15 cellular contexts compared by ENCODE assay signal in the genomic region with DNA sequence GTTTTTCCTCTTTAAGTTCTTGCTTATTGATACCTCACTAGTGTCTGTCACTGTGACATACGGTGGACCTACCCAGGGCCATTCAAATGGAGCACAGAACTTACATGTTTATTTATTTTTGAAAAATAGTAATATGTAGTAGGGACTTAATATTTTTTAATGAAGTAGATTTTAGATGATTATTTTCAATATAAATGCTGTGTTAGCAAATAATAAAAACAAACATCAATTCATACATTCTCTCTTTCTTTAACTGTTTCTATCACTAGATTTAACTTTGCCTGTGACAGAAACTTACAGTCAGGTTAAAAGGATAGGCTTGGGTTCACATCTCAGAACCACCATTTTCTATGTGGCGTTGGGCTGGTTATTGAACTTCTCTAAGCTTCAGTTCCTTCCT.
DNase-seq lines count a peak whose midpoint lies in the region; ATAC-seq, FAIRE-seq and TF ChIP-seq lines count a peak whose summit lies in the region.
"Had no signal": no experiment of that assay in that cellular context is flagged by ENCODE, and none has a peak within 500 bp of the region (broad histone marks: within the 10 kb centered on the region; RNA-seq: fewer than 3 reads in every experiment).

No MANE protein-coding gene starts in this region.

- DNase-seq in right atrium auricular region (ENCODE audit: low spot score) (no peak), Right ventricle myocardium superior (no peak), endothelial cell of umbilical vein (ENCODE audit: low read depth, low spot score) (no peak), osteoblast (ENCODE audit: insufficient read length, low spot score, missing footprints) (no peak), aorta (no peak), NCI-H187 treated with DMSO at 0.1 percent for 48 hours (lab: John Stamatoyannopoulos, UW) (no peak), foreskin melanocyte (no peak)
- DNase-seq: activated CD8-positive, alpha-beta memory T cell treated with anti-CD3 and anti-CD28 coated beads for 24 hours; amniotic stem cell; mesendoderm; NCI-H510A had no signal

- H4K20me1 ChIP-seq in endothelial cell of umbilical vein (replicated peaks; ENCODE audit: control insufficient read depth, extremely low read depth, insufficient read depth, low read length) (no peaks in the 10 kb centered on the region), osteoblast (ENCODE audit: insufficient read depth, low read length) (no peaks in the 10 kb centered on the region)

- H3K36me3 ChIP-seq in right atrium auricular region (peaks cover 34% of the 10 kb centered on the region), endothelial cell of umbilical vein (ENCODE audit: control insufficient read depth in 2 of 2, extremely low read depth in 1 of 2, insufficient read depth in 2 of 2, low read length in 2 of 2) (peaks cover 0 to 3% of the 10 kb centered on the region in 2 experiments), osteoblast (ENCODE audit: insufficient read depth, low read length) (peaks cover 45% of the 10 kb centered on the region), aorta (ENCODE audit: control insufficient read depth in 1 of 2, insufficient read depth in 2 of 2, low read length in 1 of 2) (peaks cover 2 to 3% of the 10 kb centered on the region in 2 donors)
- H3K36me3 ChIP-seq: pancreas had no signal

- TF ChIP-seq CTCF in right atrium auricular region (IDR thresholded peaks at IDR 0.05) = no peak
- TF ChIP-seq CTCF in endothelial cell of umbilical vein (IDR thresholded peaks at IDR 0.05; ENCODE audit: extremely low read depth in 1 of 2, insufficient read depth in 1 of 2, low read depth in 1 of 2, low read length in 2 of 2) = no peak
- TF ChIP-seq CTCF in osteoblast (IDR thresholded peaks at IDR 0.05; ENCODE audit: extremely low read depth, low read depth, low read length) = no peak

- H3K79me2 ChIP-seq in endothelial cell of umbilical vein (ENCODE audit: control insufficient read depth, insufficient read depth, low read length) (no peaks in the 10 kb centered on the region), osteoblast (ENCODE audit: insufficient read depth, low read length) (no peaks in the 10 kb centered on the region)

- peak overlapping the region; percentile 94 for H3K9ac ChIP-seq in endothelial cell of umbilical vein (replicated peaks; ENCODE audit: extremely low read depth, insufficient read depth, low read length)

- BruUV-seq in endothelial cell of umbilical vein (replicated peaks; lab: Mats Ljungman, UMichigan) = no TSS peak

- no peak for TF ChIP-seq POLR2A in endothelial cell of umbilical vein (IDR thresholded peaks at IDR 0.05; ENCODE audit: low read depth, low read length)

- H3K4me3 ChIP-seq in right atrium auricular region (no peak overlapping the region), endothelial cell of umbilical vein (replicated peaks in 1 of 3; ENCODE audit: insufficient read depth in 1 of 3, low read depth in 1 of 3, low read length in 3 of 3) (peak overlapping the region in 1 of 3 experiments; percentile 20), osteoblast (ENCODE audit: insufficient read depth, low read length) (no peak overlapping the region), aorta (ENCODE audit: low read length in 2 of 2) (no peak overlapping the region)

- WGBS in aorta, 2 donors = 50 to 58% methylated on average over 2 of the region's 2 CpGs

- no peaks in the 10 kb centered on the region for H3K27me3 ChIP-seq in right atrium auricular region
- H3K27me3 ChIP-seq in endothelial cell of umbilical vein (ENCODE audit: control insufficient read depth in 2 of 2, insufficient read depth in 2 of 2, low read length in 2 of 2) = no peaks in the 10 kb centered on the region
- H3K27me3 ChIP-seq in osteoblast (ENCODE audit: insufficient read depth, low read length) = no peaks in the 10 kb centered on the region
- H3K27me3 ChIP-seq in aorta (ENCODE audit: control insufficient read depth in 1 of 2, insufficient read depth in 2 of 2, low read length in 1 of 2) = no peaks in the 10 kb centered on the region
- H3K27me3 ChIP-seq: pancreas had no signal

- dilution Hi-C loops in endothelial cell of umbilical vein (cut with MboI; ENCODE audit: extremely low pct_ligation_motif_present, low sequenced_read_pairs) = no loop called here

- FAIRE-seq in endothelial cell of umbilical vein (lab: Jason Lieb, UNC) = no peak
- FAIRE-seq: G401.6, GM12892, pancreas had no signal

- H2AFZ ChIP-seq in endothelial cell of umbilical vein (ENCODE audit: low read depth, low read length) = no peak overlapping the region
- H2AFZ ChIP-seq in osteoblast (ENCODE audit: low read length) = no peak overlapping the region

- H3K4me2 ChIP-seq in endothelial cell of umbilical vein (ENCODE audit: insufficient read depth, low read length) (peak overlapping the region; percentile 50), osteoblast (ENCODE audit: insufficient read depth, low read length) (peak overlapping the region; percentile 68)

- H3K9me3 ChIP-seq in right atrium auricular region (no peaks in the 10 kb centered on the region), endothelial cell of umbilical vein (replicated peaks; ENCODE audit: control insufficient read depth, insufficient read depth, low read length) (no peaks in the 10 kb centered on the region), osteoblast (ENCODE audit: low read depth, low read length) (no peaks in the 10 kb centered on the region), aorta (ENCODE audit: control insufficient read depth, low read length) (no peaks in the 10 kb centered on the region)
- H3K9me3 ChIP-seq: pancreas had no signal

- intact Hi-C loops in Right ventricle myocardium superior (cut with DNase I) = no loop called here
- intact Hi-C loops in endothelial cell of umbilical vein (cut with micrococcal nuclease) = loop anchor here (5.0 kb wide), 1 partner anchor 145 kb away; no protein-coding TSS in a partner anchor
- intact Hi-C loops in aorta (cut with DNase I) = loop anchor here in 1 of 2 donors (5.0 kb wide), 3 partner anchors 75 to 190 kb away; no protein-coding TSS in a partner anchor

- CTCF ChIA-PET in endothelial cell of umbilical vein (lab: Charles Lee) = interaction anchor here (0.8 to 1.7 kb wide), 11 partner anchors 13 to 205 kb away, joined by 3 to 9 read pairs (median 4); no protein-coding TSS in a partner anchor

- H3K27ac ChIP-seq in right atrium auricular region (peak overlapping the region; percentile 57 to 72), endothelial cell of umbilical vein (ENCODE audit: insufficient read depth, low read depth, low read length) (peak overlapping the region; percentile 92), osteoblast (ENCODE audit: low read depth, low read length) (peak overlapping the region; percentile 69), aorta (ENCODE audit: low read depth in 1 of 2, low read length in 2 of 2) (peak overlapping the region; percentile 47 to 97)

- POLR2A ChIA-PET in endothelial cell of umbilical vein (lab: Charles Lee) = no interaction called here

- H3K9me1 ChIP-seq in endothelial cell of umbilical vein (replicated peaks; ENCODE audit: control insufficient read depth, extremely low read depth, insufficient read depth, low read length) = no peaks in the 10 kb centered on the region

- H3K4me1 ChIP-seq in right atrium auricular region (peaks cover 0 to 36% of the 10 kb centered on the region in 2 donors), endothelial cell of umbilical vein (ENCODE audit: control insufficient read depth, extremely low read depth, insufficient read depth, low read length) (peaks cover 45% of the 10 kb centered on the region), osteoblast (ENCODE audit: insufficient read depth, low read length) (peaks cover 42% of the 10 kb centered on the region), aorta (ENCODE audit: control insufficient read depth in 1 of 2, insufficient read depth in 2 of 2, low read length in 2 of 2) (peaks cover 11 to 14% of the 10 kb centered on the region in 2 donors)

- ATAC-seq in Right ventricle myocardium superior (ENCODE audit: poor library complexity) = no peak
- ATAC-seq in aorta (ENCODE audit: low FRiP score) = no peak
- ATAC-seq in GM19351 (IDR thresholded peaks at IDR 0.05; ENCODE audit: unreplicated experiment) = no peak

TF ChIP-seq in endothelial cell of umbilical vein, 7 proteins besides CTCF, POLR2A, EP300 and RAD21:
- no peak for TF ChIP-seq EZH2 (IDR thresholded peaks at IDR 0.05; ENCODE audit: borderline replicate concordance, low read depth, low read length, severe bottlenecking)
- no peak for TF ChIP-seq FOS (IDR thresholded peaks at IDR 0.05; ENCODE audit: borderline replicate concordance, insufficient read depth, low read length)
- no peak for TF ChIP-seq GATA2 (IDR thresholded peaks at IDR 0.05; ENCODE audit: insufficient read depth, insufficient read length, low read depth, low read length)
- no peak for TF ChIP-seq MAX (IDR thresholded peaks at IDR 0.05; ENCODE audit: insufficient read depth, insufficient read length)
- TF ChIP-seq MYC (IDR thresholded peaks at IDR 0.05; ENCODE audit: low read depth, low read length) = no peak
- no peak for TF ChIP-seq POLR2AphosphoS5 (IDR thresholded peaks at IDR 0.05; ENCODE audit: insufficient read depth, low read depth, low read length)
- no peak for TF ChIP-seq JUN (IDR thresholded peaks at IDR 0.05; ENCODE audit: borderline replicate concordance, insufficient read depth, insufficient read length, low read depth)
